Comparison of ENCODE assay signal across 22 cellular contexts in genomic region chr2:69033427-69034095, GRCh38. TPM values are rescaled to one million over a fixed set of nuclear protein-coding genes. Genes with fewer than 3 reads are reported as not detected.
DNase-seq lines count a peak whose midpoint lies in the region; ATAC-seq and TF ChIP-seq lines count a peak whose summit lies in the region.
"Had no signal": no experiment of that assay in that cellular context is flagged by ENCODE, and none has a peak within 500 bp of the region (broad histone marks: within the 10 kb centered on the region; RNA-seq: fewer than 3 reads in every experiment).

No MANE protein-coding gene starts in this region.

- H3K4me3 ChIP-seq in Panc1 (ENCODE audit: low read depth in 2 of 2, low read length in 2 of 2): no peak overlapping the region
- H3K4me3 ChIP-seq in choroid plexus epithelial cell (ENCODE audit: low read depth, low read length): no peak overlapping the region
- H3K4me3 ChIP-seq in right atrium auricular region: no peak overlapping the region
- no peak overlapping the region for H3K4me3 ChIP-seq in urinary bladder (ENCODE audit: low read depth, low read length)
- H3K4me3 ChIP-seq: body of pancreas, mucosa of descending colon had no signal

- no peak for ATAC-seq in Panc1
- no peak for ATAC-seq in HG02610 (IDR thresholded peaks at IDR 0.05; ENCODE audit: unreplicated experiment)
- ATAC-seq: body of pancreas, mucosa of descending colon had no signal

- POLR2A ChIA-PET in Panc1 (lab: Charles Lee): no interaction called here

- WGBS in urinary bladder: 67% methylated on average over 1 of the region's 1 CpG

- no peaks in the 10 kb centered on the region for H3K36me3 ChIP-seq in Panc1 (ENCODE audit: control insufficient read depth, insufficient read depth, low read length)
- no peaks in the 10 kb centered on the region for H3K36me3 ChIP-seq in right atrium auricular region
- H3K36me3 ChIP-seq in urinary bladder (ENCODE audit: insufficient read depth): no peaks in the 10 kb centered on the region

- in situ Hi-C loops in Panc1 (cut with HindIII; ENCODE audit: low pct_unique_long_range_greater_than_20kb, low sequenced_read_pairs): no loop called here

- CTCF ChIA-PET in Panc1 (lab: Charles Lee): interaction anchor here (0.5 kb wide), 1 partner anchor 243 kb away, joined by 5 read pairs; no protein-coding TSS in a partner anchor

- peaks cover 36% of the 10 kb centered on the region for H3K4me1 ChIP-seq in Panc1 (ENCODE audit: control insufficient read depth, insufficient read depth, low read length)
- H3K4me1 ChIP-seq in right atrium auricular region: peaks cover 0 to 6% of the 10 kb centered on the region in 2 donors
- H3K4me1 ChIP-seq in urinary bladder (ENCODE audit: insufficient read depth): no peaks in the 10 kb centered on the region
- H3K4me1 ChIP-seq: body of pancreas had no signal

- no TSS peak for BruUV-seq in Panc1 (replicated peaks; lab: Mats Ljungman, UMichigan)

- intact Hi-C loops in Panc1 (cut with micrococcal nuclease; ENCODE audit: unreplicated experiment): no loop called here

- H3K27ac ChIP-seq in Panc1 (ENCODE audit: low read length): peak overlapping the region; percentile 65; the same call in 1 of the 2 replicates
- peak overlapping the region; percentile 24 to 27 for H3K27ac ChIP-seq in right atrium auricular region
- peak overlapping the region; percentile 18 for H3K27ac ChIP-seq in urinary bladder (ENCODE audit: low read depth)
- H3K27ac ChIP-seq: body of pancreas, VCaP had no signal

- no peak for TF ChIP-seq CTCF in Panc1 (IDR thresholded peaks at IDR 0.05)
- TF ChIP-seq CTCF in choroid plexus epithelial cell (conservative IDR thresholded peaks at IDR 0.05; ENCODE audit: low read depth, low read length): no peak
- TF ChIP-seq CTCF in right atrium auricular region (IDR thresholded peaks at IDR 0.05): no peak

- H3K9me3 ChIP-seq in Panc1 (ENCODE audit: control insufficient read depth, insufficient read depth, low read depth, low read length) (no peaks in the 10 kb centered on the region), right atrium auricular region (no peaks in the 10 kb centered on the region)
- H3K9me3 ChIP-seq: body of pancreas, mucosa of descending colon had no signal

- H3K27me3 ChIP-seq in Panc1 (ENCODE audit: control insufficient read depth, insufficient read depth, low read length) (no peaks in the 10 kb centered on the region), right atrium auricular region (no peaks in the 10 kb centered on the region)
- H3K27me3 ChIP-seq: body of pancreas had no signal

- DNase-seq in Panc1 (ENCODE audit: low read depth, low spot score) (no peak), choroid plexus epithelial cell (ENCODE audit: low read depth) (peak; percentile 61), right atrium auricular region (ENCODE audit: low spot score) (no peak), DMS114 treated with DMSO at 0.1 percent for 48 hours (lab: John Stamatoyannopoulos, UW; ENCODE audit: unreplicated experiment) (no peak)
- DNase-seq in activated effector memory CD4-positive, alpha-beta T cell treated with Interleukin-2 at 50 U/mL for 16 hours: no peak
- DNase-seq: activated CD4-positive, alpha-beta T cell treated with anti-CD3 and anti-CD28 coated beads, Interleukin-2, amount 50 U/mL, for 48 hours; activated naive CD4-positive, alpha-beta T cell treated with anti-CD3 and anti-CD28 coated beads for 36 hours; body of pancreas; Calu3; dermis blood vessel endothelial cell; mucosa of descending colon; NCI-H1105; NCI-H69; SIG-M5 had no signal

RNA-seq across cellular contexts. Expression of gene ANTXR1, which starts 20.6 kb away (rescaled TPM):
- total RNA-seq in Panc1 (2021; ENCODE audit: unreplicated experiment): 132 TPM
- polyA plus RNA-seq in Panc1 (2012; ENCODE audit: insufficient read length): 82.7 TPM
- total RNA-seq in right atrium auricular region: 10 to 100 TPM; 27.3 to 52.2 TPM
- total RNA-seq in urinary bladder: 138 TPM
- polyA plus RNA-seq in urinary bladder: 53.0 TPM

RNA-seq across cellular contexts. Expression of gene GKN1, which starts 59.1 kb away (rescaled TPM):
- total RNA-seq in Panc1 (2021; ENCODE audit: unreplicated experiment) (not detected), right atrium auricular region (not detected), urinary bladder (not detected)
- not detected for polyA plus RNA-seq in Panc1 (2012; ENCODE audit: insufficient read length)
- 0.47 TPM for polyA plus RNA-seq in urinary bladder
- total RNA-seq: activated naive CD4-positive, alpha-beta T cell treated with anti-CD3 and anti-CD28 coated beads for 36 hours; body of pancreas; Calu3; dermis blood vessel endothelial cell; G401; H1; HT1080; LHCN-M2; mucosa of descending colon had no signal
- polyA plus RNA-seq: BJ, H1 had no signal
